In genomic region chr4:42632653-42633382, GRCh38 we compare ENCODE assay signal across 19 cellular contexts. TPM values are rescaled to one million over a fixed set of nuclear protein-coding genes. Genes with fewer than 3 reads are reported as not detected.
A peak's percentile ranks its signal among the peaks of the same experiment; 100 is the strongest.
DNase-seq lines count a peak whose midpoint lies in the region; ATAC-seq and TF ChIP-seq lines count a peak whose summit lies in the region.
"Had no signal": no experiment of that assay in that cellular context is flagged by ENCODE, and none has a peak within 500 bp of the region (broad histone marks: within the 10 kb centered on the region; RNA-seq: fewer than 3 reads in every experiment).

No MANE protein-coding gene starts in this region.

- H3K4me3 Mint-ChIP-seq in activated naive CD8-positive, alpha-beta T cell, result no peak overlapping the region
- no peak overlapping the region for H3K4me3 Mint-ChIP-seq in activated naive CD8-positive, alpha-beta T cell treated with anti-CD3 and anti-CD28 coated beads for 36 hours
- H3K4me3 Mint-ChIP-seq in central memory CD8-positive, alpha-beta T cell, result no peak overlapping the region
- H3K4me3 Mint-ChIP-seq in stimulated activated naive B cell treated with anti-CD40 and anti-IgM and Interleukin-4, amounts not matched to agents 10 μg/mL and 1 μg/mL and 100 μg/mL, for 72 hours, result peak overlapping the region; percentile 25 to 44
- H3K4me3 Mint-ChIP-seq: activated CD4-positive, alpha-beta T cell treated with anti-CD3 and anti-CD28 coated beads, Interleukin-2, amount 10 ng/mL, durations not matched to agents 7 days and 5 days had no signal

- no peak for DNase-seq in activated naive CD8-positive, alpha-beta T cell treated with anti-CD3 and anti-CD28 coated beads for 36 hours
- DNase-seq in Kasumi-1 (lab: John Stamatoyannopoulos, UW) (peak; percentile 7 to 18), AG08395 (ENCODE audit: low spot score) (no peak), HEK293T (ENCODE audit: extremely low spot score) (no peak), NCI-H446 (lab: John Stamatoyannopoulos, UW) (no peak)
- DNase-seq in central memory CD8-positive, alpha-beta T cell (ENCODE audit: low spot score in 2 of 2), result no peak
- no peak for DNase-seq in stimulated activated naive B cell treated with anti-CD40 and anti-IgM and Interleukin-4, amounts not matched to agents 10 μg/mL and 1 μg/mL and 100 μg/mL, for 72 hours
- DNase-seq: activated CD4-positive, alpha-beta T cell treated with anti-CD3 and anti-CD28 coated beads, Interleukin-2, amount 10 ng/mL, durations not matched to agents 7 days and 5 days; Caco-2; EL; KBM-7; NCI-H1092 treated with DMSO at 0.1 percent for 48 hours; NCI-H2081 treated with DMSO at 0.1 percent for 48 hours; NCI-H748 treated with DMSO at 0.1 percent for 48 hours; pancreas; sigmoid colon; SK-N-SH had no signal

- no peaks in the 10 kb centered on the region for H3K9me3 Mint-ChIP-seq in activated naive CD8-positive, alpha-beta T cell (ENCODE audit: low read depth)
- peaks cover 3% of the 10 kb centered on the region for H3K9me3 Mint-ChIP-seq in activated naive CD8-positive, alpha-beta T cell treated with anti-CD3 and anti-CD28 coated beads for 36 hours
- H3K9me3 Mint-ChIP-seq in central memory CD8-positive, alpha-beta T cell, result no peaks in the 10 kb centered on the region
- peaks cover 0 to 6% of the 10 kb centered on the region in 2 donors for H3K9me3 Mint-ChIP-seq in stimulated activated naive B cell treated with anti-CD40 and anti-IgM and Interleukin-4, amounts not matched to agents 10 μg/mL and 1 μg/mL and 100 μg/mL, for 72 hours

- no peaks in the 10 kb centered on the region for H3K27me3 Mint-ChIP-seq in activated naive CD8-positive, alpha-beta T cell
- H3K27me3 Mint-ChIP-seq in activated naive CD8-positive, alpha-beta T cell treated with anti-CD3 and anti-CD28 coated beads for 36 hours, result no peaks in the 10 kb centered on the region
- no peaks in the 10 kb centered on the region for H3K27me3 Mint-ChIP-seq in central memory CD8-positive, alpha-beta T cell
- no peaks in the 10 kb centered on the region for H3K27me3 Mint-ChIP-seq in stimulated activated naive B cell treated with anti-CD40 and anti-IgM and Interleukin-4, amounts not matched to agents 10 μg/mL and 1 μg/mL and 100 μg/mL, for 72 hours
- H3K27me3 Mint-ChIP-seq: activated CD4-positive, alpha-beta T cell treated with anti-CD3 and anti-CD28 coated beads, Interleukin-2, amount 10 ng/mL, durations not matched to agents 7 days and 5 days had no signal

- CTCF ChIA-PET in HEK293T (lab: Yijun Ruan, JAX), result no interaction called here

- POLR2A ChIA-PET in HEK293T (lab: Yijun Ruan, JAX), result interaction anchor here (1.1 kb wide), 1 partner anchor 23 kb away, joined by 3 read pairs; no protein-coding TSS in a partner anchor

- peaks cover 92% of the 10 kb centered on the region for H3K4me1 Mint-ChIP-seq in activated naive CD8-positive, alpha-beta T cell (ENCODE audit: low read depth)
- peaks cover 73% of the 10 kb centered on the region for H3K4me1 Mint-ChIP-seq in activated naive CD8-positive, alpha-beta T cell treated with anti-CD3 and anti-CD28 coated beads for 36 hours
- H3K4me1 Mint-ChIP-seq in central memory CD8-positive, alpha-beta T cell, result peaks cover 74% of the 10 kb centered on the region
- H3K4me1 Mint-ChIP-seq in stimulated activated naive B cell treated with anti-CD40 and anti-IgM and Interleukin-4, amounts not matched to agents 10 μg/mL and 1 μg/mL and 100 μg/mL, for 72 hours, result peaks cover 47 to 72% of the 10 kb centered on the region in 2 donors

- H3K27ac Mint-ChIP-seq in activated naive CD8-positive, alpha-beta T cell, result peak overlapping the region; percentile 30
- H3K27ac Mint-ChIP-seq in activated naive CD8-positive, alpha-beta T cell treated with anti-CD3 and anti-CD28 coated beads for 36 hours, result no peak overlapping the region
- peak overlapping the region; percentile 2 for H3K27ac Mint-ChIP-seq in central memory CD8-positive, alpha-beta T cell (ENCODE audit: low read depth)
- H3K27ac Mint-ChIP-seq in stimulated activated naive B cell treated with anti-CD40 and anti-IgM and Interleukin-4, amounts not matched to agents 10 μg/mL and 1 μg/mL and 100 μg/mL, for 72 hours, result peak overlapping the region; percentile 92
- H3K27ac Mint-ChIP-seq: activated CD4-positive, alpha-beta T cell treated with anti-CD3 and anti-CD28 coated beads, Interleukin-2, amount 10 ng/mL, durations not matched to agents 7 days and 5 days had no signal

- ATAC-seq in central memory CD8-positive, alpha-beta T cell (replicated peaks; ENCODE audit: extremely low read depth, poor library complexity, severe bottlenecking), result no peak
- peak in 1 of 2 donors; percentile 18 for ATAC-seq in stimulated activated naive B cell treated with anti-CD40 and anti-IgM and Interleukin-4, amounts not matched to agents 10 μg/mL and 1 μg/mL and 100 μg/mL, for 72 hours (replicated peaks)
- ATAC-seq: Panc1, pancreas had no signal

- peaks cover 15% of the 10 kb centered on the region for H3K36me3 Mint-ChIP-seq in activated naive CD8-positive, alpha-beta T cell
- peaks cover 30% of the 10 kb centered on the region for H3K36me3 Mint-ChIP-seq in activated naive CD8-positive, alpha-beta T cell treated with anti-CD3 and anti-CD28 coated beads for 36 hours
- H3K36me3 Mint-ChIP-seq in central memory CD8-positive, alpha-beta T cell (ENCODE audit: insufficient read depth), result peaks cover 6% of the 10 kb centered on the region
- H3K36me3 Mint-ChIP-seq in stimulated activated naive B cell treated with anti-CD40 and anti-IgM and Interleukin-4, amounts not matched to agents 10 μg/mL and 1 μg/mL and 100 μg/mL, for 72 hours, result peaks cover 3 to 10% of the 10 kb centered on the region in 2 donors

TF ChIP-seq in HEK293T, 16 proteins besides CTCF, POLR2A, EP300 and RAD21:
- no peak for TF ChIP-seq PKNOX1 (IDR thresholded peaks at IDR 0.05)
- TF ChIP-seq FOXK2 (IDR thresholded peaks at IDR 0.05), result no peak
- no peak for TF ChIP-seq L3MBTL2 (conservative IDR thresholded peaks at IDR 0.05)
- no peak for TF ChIP-seq ARNT (IDR thresholded peaks at IDR 0.05)
- no peak for TF ChIP-seq CTBP1 (IDR thresholded peaks at IDR 0.05; ENCODE audit: borderline replicate concordance)
- TF ChIP-seq HDGF (IDR thresholded peaks at IDR 0.05; ENCODE audit: borderline replicate concordance), result no peak
- TF ChIP-seq ZNF384 (IDR thresholded peaks at IDR 0.05), result no peak
- no peak for TF ChIP-seq TARDBP (IDR thresholded peaks at IDR 0.05)
- no peak for TF ChIP-seq LEF1 (IDR thresholded peaks at IDR 0.05; ENCODE audit: borderline replicate concordance)

RNA-seq across cellular contexts. Expression of gene ATP8A1, which starts 24.1 kb away (rescaled TPM):
- total RNA-seq in activated naive CD8-positive, alpha-beta T cell treated with anti-CD3 and anti-CD28 coated beads for 36 hours, result 10 to 100 TPM; 23.8 to 24.7 TPM

Comparison
In these comparisons a context has a peak if more than half of its experiments do, and no peak if none do; other contexts are left out.
1. H3K4me3 Mint-ChIP-seq: peak in stimulated activated naive B cell treated with anti-CD40 and anti-IgM and Interleukin-4, amounts not matched to agents 10 μg/mL and 1 μg/mL and 100 μg/mL, for 72 hours (2 of 2); none in activated naive CD8-positive, alpha-beta T cell (single experiment), activated naive CD8-positive, alpha-beta T cell treated with anti-CD3 and anti-CD28 coated beads for 36 hours (single experiment) and central memory CD8-positive, alpha-beta T cell (single experiment).
2. DNase-seq: peak in Kasumi-1 (2 of 2); none in activated naive CD8-positive, alpha-beta T cell treated with anti-CD3 and anti-CD28 coated beads for 36 hours (single experiment), central memory CD8-positive, alpha-beta T cell (0 of 2), stimulated activated naive B cell treated with anti-CD40 and anti-IgM and Interleukin-4, amounts not matched to agents 10 μg/mL and 1 μg/mL and 100 μg/mL, for 72 hours (single experiment), AG08395 (single experiment), HEK293T (single experiment) and NCI-H446 (0 of 2).